8 cellular contexts compared by ENCODE assay signal in the genomic region with DNA sequence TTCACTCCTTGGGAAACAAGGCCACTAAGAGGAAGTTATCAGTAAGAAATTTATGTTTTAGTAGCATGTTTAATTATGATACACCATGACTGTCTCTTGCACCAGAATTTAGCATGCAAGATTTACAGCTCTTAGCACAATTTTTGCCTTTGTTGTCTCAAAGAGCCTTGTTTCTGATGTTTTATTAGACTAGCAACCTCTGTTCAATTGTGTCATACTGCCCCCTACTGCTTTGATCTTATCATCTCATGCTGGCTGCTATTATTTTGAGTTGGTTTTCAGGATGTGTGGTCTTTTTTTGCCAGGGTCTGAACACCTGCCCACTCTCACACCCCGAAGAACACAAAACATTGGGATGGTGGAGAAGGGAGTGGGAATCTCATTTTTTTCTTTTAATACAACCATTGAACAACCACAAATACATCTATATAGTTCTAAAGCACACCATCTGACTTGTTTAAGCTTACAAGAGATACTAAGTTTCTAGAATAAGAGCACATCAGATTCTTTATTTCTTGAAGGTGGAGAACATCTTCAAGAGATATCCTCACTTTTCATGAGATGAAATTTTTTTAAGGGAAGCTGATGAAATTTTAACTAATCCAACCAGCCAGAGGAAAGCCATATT.
DNase-seq lines count a peak whose midpoint lies in the region; ATAC-seq and TF ChIP-seq lines count a peak whose summit lies in the region.

No MANE protein-coding gene starts in this region.

- no peaks in the 10 kb centered on the region for H3K9me2 ChIP-seq in Loucy (replicated peaks; ENCODE audit: low read depth, low read length)

- no peak overlapping the region for H2AFZ ChIP-seq in Loucy (ENCODE audit: low read length)
- no peak overlapping the region for H2AFZ ChIP-seq in parathyroid adenoma

- H4K20me1 ChIP-seq in Loucy (ENCODE audit: insufficient read depth, low read length, poor library complexity, severe bottlenecking): no peaks in the 10 kb centered on the region

- peak; percentile 36 for DNase-seq in activated CD4-positive, alpha-beta T cell treated with anti-CD3 and anti-CD28 coated beads, Interleukin-2, amount 10 ng/mL, durations not matched to agents 7 days and 5 days
- no peak for DNase-seq in activated CD4-positive, alpha-beta T cell treated with anti-CD3 and anti-CD28 coated beads for 4 hours
- DNase-seq in RPMI7951 (ENCODE audit: low read depth) (peak; percentile 41), fibroblast of mammary gland (ENCODE audit: low read depth) (peak; percentile 65), 8988T (no peak)

- CTCF ChIA-PET in activated CD4-positive, alpha-beta T cell treated with anti-CD3 and anti-CD28 coated beads, Interleukin-2, amount 10 ng/mL, durations not matched to agents 7 days and 5 days (lab: Charles Lee): interaction anchor here (0.6 kb wide), 1 partner anchor 166 kb away, joined by 3 read pairs; no protein-coding TSS in a partner anchor

- no peaks in the 10 kb centered on the region for H3K27me3 ChIP-seq in Loucy (ENCODE audit: insufficient read depth, low read length, poor library complexity, severe bottlenecking)
- H3K27me3 ChIP-seq in parathyroid adenoma (ENCODE audit: control insufficient read depth, insufficient read depth, low read length): no peaks in the 10 kb centered on the region

- H3F3A ChIP-seq in Loucy (ENCODE audit: low read depth): no peaks in the 10 kb centered on the region

- no peak overlapping the region for H3K27ac ChIP-seq in parathyroid adenoma

- H3K36me3 ChIP-seq in Loucy (ENCODE audit: insufficient read depth, low read length): no peaks in the 10 kb centered on the region
- no peaks in the 10 kb centered on the region for H3K36me3 ChIP-seq in parathyroid adenoma (ENCODE audit: control insufficient read depth, insufficient read depth, low read length)

- H3K4me1 ChIP-seq in Loucy (ENCODE audit: insufficient read depth, low read length, poor library complexity, severe bottlenecking) (no peaks in the 10 kb centered on the region), parathyroid adenoma (no peaks in the 10 kb centered on the region)

- H3K9ac ChIP-seq in Loucy (ENCODE audit: low read depth, low read length, poor library complexity, severe bottlenecking): no peak overlapping the region
- no peak overlapping the region for H3K9ac ChIP-seq in parathyroid adenoma

- H3K4me3 Mint-ChIP-seq in activated CD4-positive, alpha-beta T cell treated with anti-CD3 and anti-CD28 coated beads, Interleukin-2, amount 10 ng/mL, durations not matched to agents 7 days and 5 days: no peak overlapping the region

- no peak overlapping the region for H3K27ac Mint-ChIP-seq in activated CD4-positive, alpha-beta T cell treated with anti-CD3 and anti-CD28 coated beads, Interleukin-2, amount 10 ng/mL, durations not matched to agents 7 days and 5 days

- H3K4me1 Mint-ChIP-seq in activated CD4-positive, alpha-beta T cell treated with anti-CD3 and anti-CD28 coated beads, Interleukin-2, amount 10 ng/mL, durations not matched to agents 7 days and 5 days: no peaks in the 10 kb centered on the region

- H3K79me2 ChIP-seq in Loucy (ENCODE audit: insufficient read depth, low read length) (no peaks in the 10 kb centered on the region), parathyroid adenoma (no peaks in the 10 kb centered on the region)

- ATAC-seq in HG02981 (IDR thresholded peaks at IDR 0.05; ENCODE audit: unreplicated experiment): no peak

- no peak overlapping the region for H3K4me2 ChIP-seq in Loucy (ENCODE audit: low read depth, low read length, poor library complexity, severe bottlenecking)
- H3K4me2 ChIP-seq in parathyroid adenoma (ENCODE audit: low read length): no peak overlapping the region

- H3K4me3 ChIP-seq in Loucy (ENCODE audit: low read length, poor library complexity, severe bottlenecking): no peak overlapping the region
- no peak overlapping the region for H3K4me3 ChIP-seq in fibroblast of mammary gland (ENCODE audit: control insufficient read depth, low read depth, low read length)
- H3K4me3 ChIP-seq in parathyroid adenoma (ENCODE audit: low read depth, low read length): no peak overlapping the region

- peak; percentile 79 for TF ChIP-seq CTCF in Loucy (conservative IDR thresholded peaks at IDR 0.05; ENCODE audit: low read length)
- TF ChIP-seq CTCF in fibroblast of mammary gland (conservative IDR thresholded peaks at IDR 0.05; ENCODE audit: control insufficient read depth, insufficient read depth, low read depth, low read length): peak; percentile 76
- TF ChIP-seq CTCF in parathyroid adenoma (IDR thresholded peaks at IDR 0.05): peak; percentile 29

- POLR2A ChIA-PET in activated CD4-positive, alpha-beta T cell treated with anti-CD3 and anti-CD28 coated beads, Interleukin-2, amount 10 ng/mL, durations not matched to agents 7 days and 5 days (lab: Charles Lee): no interaction called here

- no peaks in the 10 kb centered on the region for H3K9me3 Mint-ChIP-seq in activated CD4-positive, alpha-beta T cell treated with anti-CD3 and anti-CD28 coated beads, Interleukin-2, amount 10 ng/mL, durations not matched to agents 7 days and 5 days

- no peaks in the 10 kb centered on the region for H3K36me3 Mint-ChIP-seq in activated CD4-positive, alpha-beta T cell treated with anti-CD3 and anti-CD28 coated beads, Interleukin-2, amount 10 ng/mL, durations not matched to agents 7 days and 5 days (ENCODE audit: low read depth)

- H3K9me3 ChIP-seq in Loucy (ENCODE audit: insufficient read depth, low read depth, low read length) (no peaks in the 10 kb centered on the region), parathyroid adenoma (ENCODE audit: control insufficient read depth, low read length) (no peaks in the 10 kb centered on the region)

- no peaks in the 10 kb centered on the region for H3K27me3 Mint-ChIP-seq in activated CD4-positive, alpha-beta T cell treated with anti-CD3 and anti-CD28 coated beads, Interleukin-2, amount 10 ng/mL, durations not matched to agents 7 days and 5 days

Comparison
In these comparisons a context has a peak if more than half of its experiments do, and no peak if none do; other contexts are left out.
1. DNase-seq: peak in activated CD4-positive, alpha-beta T cell treated with anti-CD3 and anti-CD28 coated beads, Interleukin-2, amount 10 ng/mL, durations not matched to agents 7 days and 5 days (single experiment), RPMI7951 (single experiment) and fibroblast of mammary gland (single experiment); none in activated CD4-positive, alpha-beta T cell treated with anti-CD3 and anti-CD28 coated beads for 4 hours (0 of 2) and 8988T (single experiment).
2. CTCF ChIP-seq: peak in every context shown above with its lines; median percentile 79 in Loucy; 76 in fibroblast of mammary gland; 29 in parathyroid adenoma.